15 cellular contexts compared by ENCODE assay signal in the genomic region with DNA sequence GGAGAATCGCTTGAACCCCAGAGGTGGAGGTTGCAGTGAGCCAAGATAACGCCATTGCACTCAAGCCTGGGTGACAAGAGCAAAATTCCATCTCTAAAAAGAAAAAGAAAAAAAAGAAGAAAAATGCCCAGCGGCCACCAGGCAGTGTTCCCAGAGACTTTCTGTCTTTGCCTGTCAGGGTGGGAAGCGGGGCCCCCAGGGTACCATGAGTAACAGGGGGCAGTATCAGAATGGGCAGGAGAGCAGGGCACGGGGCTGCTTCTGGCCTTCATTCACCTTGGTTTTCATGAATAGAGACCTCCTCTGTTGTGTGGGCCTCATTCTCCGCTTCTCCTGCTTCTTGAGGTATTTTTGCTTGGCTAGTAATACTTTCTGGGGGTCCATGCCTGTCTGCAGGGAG. TPM values are rescaled to one million over a fixed set of nuclear protein-coding genes. Genes with fewer than 3 reads are reported as not detected.
DNase-seq lines count a peak whose midpoint lies in the region; ATAC-seq and TF ChIP-seq lines count a peak whose summit lies in the region.
"Had no signal": no experiment of that assay in that cellular context is flagged by ENCODE, and none has a peak within 500 bp of the region (broad histone marks: within the 10 kb centered on the region; RNA-seq: fewer than 3 reads in every experiment).

No MANE protein-coding gene starts in this region.

- DNase-seq in cardiac septum (ENCODE audit: low spot score) (peak; percentile 0), left ventricle myocardium inferior (no peak), islet precursor cell (peak; percentile 28), stomach (peak; percentile 16), right lobe of liver (no peak), DMS53 (lab: John Stamatoyannopoulos, UW) (no peak)
- DNase-seq: BE2C; CD4-positive, alpha-beta memory T cell; DND-41; GDM1; H7; IMR-90 had no signal

- H3K9me3 ChIP-seq in left ventricle myocardium inferior (replicated peaks) (no peaks in the 10 kb centered on the region), stomach (no peaks in the 10 kb centered on the region), right lobe of liver (no peaks in the 10 kb centered on the region)
- H3K9me3 ChIP-seq: BE2C had no signal

- TF ChIP-seq POLR2A in stomach (IDR thresholded peaks at IDR 0.05), result no peak
- TF ChIP-seq POLR2A in right lobe of liver (IDR thresholded peaks at IDR 0.05), result no peak

- ATAC-seq in HG02610 (IDR thresholded peaks at IDR 0.05; ENCODE audit: unreplicated experiment) (no peak), right lobe of liver (no peak)
- ATAC-seq: GM23338 had no signal

- H3K4me1 ChIP-seq in left ventricle myocardium inferior (peaks cover 32% of the 10 kb centered on the region), stomach (peaks cover 0 to 4% (median 2%) of the 10 kb centered on the region in 4 donors), right lobe of liver (no peaks in the 10 kb centered on the region)
- H3K4me1 ChIP-seq: BE2C had no signal

- TF ChIP-seq EP300 in stomach (IDR thresholded peaks at IDR 0.05), result no peak

- intact Hi-C loops in cardiac septum (cut with DNase I), result no loop called here
- intact Hi-C loops in left ventricle myocardium inferior (cut with micrococcal nuclease), result no loop called here
- intact Hi-C loops in stomach (cut with DNase I; ENCODE audit: low total_unique reads), result loop anchor here (10.0 kb wide), 1 partner anchor 182 kb away; no protein-coding TSS in a partner anchor
- intact Hi-C loops in right lobe of liver (cut with DNase I), result loop anchor here in 1 of 2 donors (10.0 kb wide), 1 partner anchor 182 kb away; no protein-coding TSS in a partner anchor

- H3K4me3 ChIP-seq in left ventricle myocardium inferior, result no peak overlapping the region
- H3K4me3 ChIP-seq in stomach, result no peak overlapping the region
- no peak overlapping the region for H3K4me3 ChIP-seq in right lobe of liver
- H3K4me3 ChIP-seq: GM23338 had no signal

- H3K36me3 ChIP-seq in left ventricle myocardium inferior (no peaks in the 10 kb centered on the region), stomach (no peaks in the 10 kb centered on the region), right lobe of liver (no peaks in the 10 kb centered on the region)
- H3K36me3 ChIP-seq: BE2C had no signal

- TF ChIP-seq CTCF in left ventricle myocardium inferior (IDR thresholded peaks at IDR 0.05; ENCODE audit: borderline replicate concordance) (no peak), stomach (IDR thresholded peaks at IDR 0.05) (no peak), right lobe of liver (IDR thresholded peaks at IDR 0.05) (no peak)

- 77 to 95% (median 84%) methylated on average over 6 of the region's 6 CpGs for WGBS in stomach, 5 donors
- 84% methylated on average over 6 of the region's 6 CpGs for WGBS in right lobe of liver (ENCODE audit: insufficient coverage, low coverage, low lambda C conversion rate, missing lambda C conversion rate)

- no peak overlapping the region for H3K27ac ChIP-seq in left ventricle myocardium inferior (replicated peaks)
- H3K27ac ChIP-seq in stomach, result no peak overlapping the region
- no peak overlapping the region for H3K27ac ChIP-seq in right lobe of liver
- H3K27ac ChIP-seq: C4-2B had no signal

- H3K27me3 ChIP-seq in left ventricle myocardium inferior (ENCODE audit: low read depth), result no peaks in the 10 kb centered on the region
- H3K27me3 ChIP-seq in stomach, result no peaks in the 10 kb centered on the region
- no peaks in the 10 kb centered on the region for H3K27me3 ChIP-seq in right lobe of liver

RNA-seq across cellular contexts. Expression of a gene that starts 20.4 kb away (rescaled TPM):
- total RNA-seq in cardiac septum (9.8 TPM), left ventricle myocardium inferior (35.2 TPM), stomach (10 to 100 TPM in 4 of 5 donors, not detected in 1; 30.0 to 63.0 (median 36.4) TPM), right lobe of liver (under 1 TPM in 1 of 6 experiments, not detected in 5; 0.09 TPM)
- 10 to 100 TPM in 1 of 3 donors, 1 to 10 TPM in 2; 7.9 to 13.3 (median 9.2) TPM for polyA plus RNA-seq in stomach
- total RNA-seq: CD4-positive, alpha-beta memory T cell; GM23338; H7; IMR-90 had no signal
- polyA plus RNA-seq: CD4-positive, alpha-beta memory T cell; GM23338; IMR-90 had no signal

Comparison
In these comparisons a context has a peak if more than half of its experiments do, and no peak if none do; other contexts are left out.
1. DNase-seq: peak in cardiac septum (single experiment), islet precursor cell (single experiment) and stomach (single experiment); none in left ventricle myocardium inferior (single experiment), right lobe of liver (0 of 3) and DMS53 (single experiment).